In the genomic region with DNA sequence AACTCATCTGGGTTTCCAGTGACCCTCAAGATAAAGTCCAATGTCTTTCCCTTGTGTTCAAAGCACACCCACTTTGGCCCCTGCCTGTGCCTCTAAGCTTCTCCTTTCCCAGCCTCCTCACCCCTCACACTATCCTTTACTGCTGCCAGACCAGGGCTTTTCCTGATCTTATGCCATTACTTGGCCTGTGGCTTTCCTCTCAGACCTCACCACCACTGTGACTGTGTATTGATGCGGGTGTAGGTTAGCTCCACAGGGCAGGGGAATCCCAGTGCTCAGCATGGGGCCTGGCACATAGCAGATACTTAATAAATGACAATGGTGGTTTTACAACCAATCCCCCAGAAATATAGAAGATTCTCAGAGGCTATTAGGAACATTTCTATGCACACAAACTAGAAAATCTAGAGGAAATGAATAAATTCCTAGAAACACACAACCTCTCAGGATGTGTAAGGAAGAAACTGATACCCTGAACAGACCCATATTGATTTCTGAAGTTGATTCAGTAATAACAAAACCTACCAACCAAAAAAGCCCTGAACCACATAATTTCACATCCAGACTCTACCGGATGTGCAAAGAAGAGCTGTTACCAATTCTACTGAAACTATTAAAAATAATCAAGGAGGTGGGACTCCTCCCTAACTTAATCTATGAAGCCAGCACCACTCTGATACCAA, we compare ENCODE assay signal across 15 cellular contexts.
DNase-seq lines count a peak whose midpoint lies in the region; ATAC-seq lines count a peak whose summit lies in the region.
"Had no signal": no experiment of that assay in that cellular context is flagged by ENCODE, and none has a peak within 500 bp of the region (broad histone marks: within the 10 kb centered on the region; RNA-seq: fewer than 3 reads in every experiment).

No MANE protein-coding gene starts in this region.

- no peaks in the 10 kb centered on the region for H3K9me3 Mint-ChIP-seq in activated T-cell treated with anti-CD3 and anti-CD28 coated beads, Interleukin-2, amount 50 U/mL, for 72 hours
- H3K9me3 Mint-ChIP-seq in stimulated activated effector memory CD8-positive, alpha-beta T cell treated with anti-CD3 and anti-CD28 coated beads, Interleukin-12 subunit alpha, Interleukin-12 subunit beta, amount 100 ng/mL, for 72 hours = no peaks in the 10 kb centered on the region
- H3K9me3 Mint-ChIP-seq: activated B cell treated with CpG ODN at 0.5 μM for 24 hours; central memory CD8-positive, alpha-beta T cell; nephron had no signal

- H3K36me3 Mint-ChIP-seq in activated T-cell treated with anti-CD3 and anti-CD28 coated beads, Interleukin-2, amount 50 U/mL, for 72 hours (ENCODE audit: insufficient read depth in 2 of 2) = no peaks in the 10 kb centered on the region
- no peaks in the 10 kb centered on the region for H3K36me3 Mint-ChIP-seq in stimulated activated effector memory CD8-positive, alpha-beta T cell treated with anti-CD3 and anti-CD28 coated beads, Interleukin-12 subunit alpha, Interleukin-12 subunit beta, amount 100 ng/mL, for 72 hours

- peak; percentile 68 to 88 for ATAC-seq in activated T-cell treated with anti-CD3 and anti-CD28 coated beads, Interleukin-2, amount 50 U/mL, for 72 hours (replicated peaks in 1 of 2)
- ATAC-seq in GM21786 (IDR thresholded peaks at IDR 0.05; ENCODE audit: unreplicated experiment) (peak; percentile 51), HG03342 (IDR thresholded peaks at IDR 0.05; ENCODE audit: unreplicated experiment) (peak; percentile 65)
- ATAC-seq in stimulated activated effector memory CD8-positive, alpha-beta T cell treated with anti-CD3 and anti-CD28 coated beads, Interleukin-12 subunit alpha, Interleukin-12 subunit beta, amount 100 ng/mL, for 72 hours = peak; percentile 89

- peaks cover 17% of the 10 kb centered on the region for H3K27me3 Mint-ChIP-seq in activated T-cell treated with anti-CD3 and anti-CD28 coated beads, Interleukin-2, amount 50 U/mL, for 72 hours (ENCODE audit: low read depth)

- H3K4me1 Mint-ChIP-seq in activated T-cell treated with anti-CD3 and anti-CD28 coated beads, Interleukin-2, amount 50 U/mL, for 72 hours (ENCODE audit: low read depth) = peaks cover 10% of the 10 kb centered on the region
- H3K4me1 Mint-ChIP-seq in stimulated activated effector memory CD8-positive, alpha-beta T cell treated with anti-CD3 and anti-CD28 coated beads, Interleukin-12 subunit alpha, Interleukin-12 subunit beta, amount 100 ng/mL, for 72 hours = peaks cover 16% of the 10 kb centered on the region
- H3K4me1 Mint-ChIP-seq: activated B cell treated with CpG ODN at 0.5 μM for 24 hours; central memory CD8-positive, alpha-beta T cell; nephron had no signal

- peak overlapping the region; percentile 23 to 35 for H3K4me3 Mint-ChIP-seq in activated T-cell treated with anti-CD3 and anti-CD28 coated beads, Interleukin-2, amount 50 U/mL, for 72 hours
- peak overlapping the region; percentile 3 for H3K4me3 Mint-ChIP-seq in stimulated activated effector memory CD8-positive, alpha-beta T cell treated with anti-CD3 and anti-CD28 coated beads, Interleukin-12 subunit alpha, Interleukin-12 subunit beta, amount 100 ng/mL, for 72 hours
- H3K4me3 Mint-ChIP-seq: activated B cell treated with CpG ODN at 0.5 μM for 24 hours; central memory CD8-positive, alpha-beta T cell; nephron had no signal

- peak; percentile 4 to 18 for DNase-seq in activated T-cell treated with anti-CD3 and anti-CD28 coated beads, Interleukin-2, amount 50 U/mL, for 72 hours
- DNase-seq in activated T-cell treated with anti-CD3 and anti-CD28 coated beads, Interleukin-2, amount 50 U/mL, for 1 hour = no peak
- peak in 1 of 2 donors; percentile 78 for DNase-seq in stimulated activated effector memory CD8-positive, alpha-beta T cell treated with anti-CD3 and anti-CD28 coated beads, Interleukin-12 subunit alpha, Interleukin-12 subunit beta, amount 100 ng/mL, for 72 hours (ENCODE audit: low spot score in 2 of 2)
- no peak for DNase-seq in ecto neural progenitor cell (ENCODE audit: low spot score)
- no peak for DNase-seq in C1 segment of cervical spinal cord (lab: John Stamatoyannopoulos, UW)
- DNase-seq in NCI-H1092 treated with DMSO at 0.1 percent for 48 hours (lab: John Stamatoyannopoulos, UW) = no peak
- DNase-seq: activated B cell treated with CpG ODN at 0.5 μM for 24 hours, activated gamma-delta T cell treated with Interleukin-2 at 50 U/mL for 16 hours, NCI-H510A, SHP77 treated with DMSO at 0.1 percent for 48 hours, small intestine had no signal

- no peak overlapping the region for H3K27ac Mint-ChIP-seq in activated T-cell treated with anti-CD3 and anti-CD28 coated beads, Interleukin-2, amount 50 U/mL, for 72 hours
- no peak overlapping the region for H3K27ac Mint-ChIP-seq in stimulated activated effector memory CD8-positive, alpha-beta T cell treated with anti-CD3 and anti-CD28 coated beads, Interleukin-12 subunit alpha, Interleukin-12 subunit beta, amount 100 ng/mL, for 72 hours
- H3K27ac Mint-ChIP-seq: activated B cell treated with CpG ODN at 0.5 μM for 24 hours, nephron had no signal

Comparison
In these comparisons a context has a peak if more than half of its experiments do, and no peak if none do; other contexts are left out.
1. DNase-seq: peak in activated T-cell treated with anti-CD3 and anti-CD28 coated beads, Interleukin-2, amount 50 U/mL, for 72 hours (2 of 2); none in activated T-cell treated with anti-CD3 and anti-CD28 coated beads, Interleukin-2, amount 50 U/mL, for 1 hour (single experiment), ecto neural progenitor cell (single experiment), C1 segment of cervical spinal cord (0 of 14) and NCI-H1092 treated with DMSO at 0.1 percent for 48 hours (single experiment).
2. Peak in every context shown above with its lines, with median percentiles within 50 percentile points of each other: ATAC-seq.